1 cellular context compared by ENCODE assay signal in genomic region chr4:62531250-62531649, GRCh38.
TF ChIP-seq lines count a peak whose summit lies in the region.

No MANE protein-coding gene starts in this region.

TF ChIP-seq in H1, 55 proteins besides CTCF, POLR2A, EP300 and RAD21:
- TF ChIP-seq SUZ12 (IDR thresholded peaks at IDR 0.05; ENCODE audit: low read length) (no peak), KDM1A (IDR thresholded peaks at IDR 0.05; ENCODE audit: borderline replicate concordance, low read length) (no peak), TEAD4 (IDR thresholded peaks at IDR 0.05; ENCODE audit: low read depth, low read length) (peak; percentile 25; the same call in 1 of the 2 replicates), CEBPB (IDR thresholded peaks at IDR 0.05; ENCODE audit: low read depth, low read length) (no peak), SIRT6 (IDR thresholded peaks at IDR 0.05; ENCODE audit: low read length) (no peak), YY1 (IDR thresholded peaks at IDR 0.05; ENCODE audit: low read depth, low read length) (no peak), NANOG (IDR thresholded peaks at IDR 0.05; ENCODE audit: insufficient read depth, low read depth, low read length, poor library complexity, severe bottlenecking) (no peak), E2F6 (IDR thresholded peaks at IDR 0.05) (no peak), SP2 (IDR thresholded peaks at IDR 0.05; ENCODE audit: low read length) (no peak)
